ENCODE assay signal across 16 cellular contexts in genomic region chr10:64261092-64261491, GRCh38.
A peak's percentile ranks its signal among the peaks of the same experiment; 100 is the strongest.
DNase-seq lines count a peak whose midpoint lies in the region; ATAC-seq and TF ChIP-seq lines count a peak whose summit lies in the region.
"Had no signal": no experiment of that assay in that cellular context is flagged by ENCODE, and none has a peak within 500 bp of the region (broad histone marks: within the 10 kb centered on the region; RNA-seq: fewer than 3 reads in every experiment).

No MANE protein-coding gene starts in this region.

- H3K4me3 ChIP-seq in WERI-Rb-1 (ENCODE audit: low read depth, low read length): no peak overlapping the region
- H3K4me3 ChIP-seq: upper lobe of left lung had no signal

- H3K27me3 ChIP-seq in WERI-Rb-1 (ENCODE audit: insufficient read depth, low read depth, severe bottlenecking): no peaks in the 10 kb centered on the region
- H3K27me3 ChIP-seq: upper lobe of left lung had no signal

- peak; percentile 15 for DNase-seq in GM20000 (ENCODE audit: low spot score)
- no peak for DNase-seq in NCI-H128 (lab: John Stamatoyannopoulos, UW; ENCODE audit: unreplicated experiment)
- no peak for DNase-seq in activated CD4-positive, CD25-positive, alpha-beta regulatory T cell treated with anti-CD3 and anti-CD28 coated beads, Interleukin-2, amount 50 U/mL, for 72 hours
- DNase-seq in NOMO-1 (lab: John Stamatoyannopoulos, UW; ENCODE audit: unreplicated experiment in 2 of 2): no peak
- DNase-seq in WERI-Rb-1: no peak
- DNase-seq: activated CD4-positive, alpha-beta T cell treated with anti-CD3 and anti-CD28 coated beads for 48 hours; activated T-cell treated with anti-CD3 and anti-CD28 coated beads, Interleukin-2, amount 50 U/mL, for 24 hours; naive B cell; NCI-H2107; NCI-H82; T-helper 2 cell; upper lobe of left lung had no signal

- ATAC-seq in GM18508 (IDR thresholded peaks at IDR 0.05; ENCODE audit: insufficient read depth, unreplicated experiment): peak; percentile 87
- ATAC-seq in HG02870 (IDR thresholded peaks at IDR 0.05; ENCODE audit: unreplicated experiment): peak; percentile 82
- ATAC-seq in HG03521 (IDR thresholded peaks at IDR 0.05; ENCODE audit: unreplicated experiment): peak; percentile 77

- no peak overlapping the region for H3K27ac ChIP-seq in WERI-Rb-1
- H3K27ac ChIP-seq: epithelial cell of prostate, upper lobe of left lung had no signal

- H3K36me3 ChIP-seq in WERI-Rb-1: no peaks in the 10 kb centered on the region
- H3K36me3 ChIP-seq: upper lobe of left lung had no signal

- TF ChIP-seq CTCF in GM20000 (IDR thresholded peaks at IDR 0.05; ENCODE audit: extremely low read depth, missing control alignments) (no peak), WERI-Rb-1 (IDR thresholded peaks at IDR 0.05; ENCODE audit: low read depth, low read length) (no peak)

- H3K9me3 ChIP-seq in WERI-Rb-1 (ENCODE audit: severe bottlenecking): no peaks in the 10 kb centered on the region
- H3K9me3 ChIP-seq: upper lobe of left lung had no signal
